Comparison of ENCODE assay signal across 19 cellular contexts in the genomic region with DNA sequence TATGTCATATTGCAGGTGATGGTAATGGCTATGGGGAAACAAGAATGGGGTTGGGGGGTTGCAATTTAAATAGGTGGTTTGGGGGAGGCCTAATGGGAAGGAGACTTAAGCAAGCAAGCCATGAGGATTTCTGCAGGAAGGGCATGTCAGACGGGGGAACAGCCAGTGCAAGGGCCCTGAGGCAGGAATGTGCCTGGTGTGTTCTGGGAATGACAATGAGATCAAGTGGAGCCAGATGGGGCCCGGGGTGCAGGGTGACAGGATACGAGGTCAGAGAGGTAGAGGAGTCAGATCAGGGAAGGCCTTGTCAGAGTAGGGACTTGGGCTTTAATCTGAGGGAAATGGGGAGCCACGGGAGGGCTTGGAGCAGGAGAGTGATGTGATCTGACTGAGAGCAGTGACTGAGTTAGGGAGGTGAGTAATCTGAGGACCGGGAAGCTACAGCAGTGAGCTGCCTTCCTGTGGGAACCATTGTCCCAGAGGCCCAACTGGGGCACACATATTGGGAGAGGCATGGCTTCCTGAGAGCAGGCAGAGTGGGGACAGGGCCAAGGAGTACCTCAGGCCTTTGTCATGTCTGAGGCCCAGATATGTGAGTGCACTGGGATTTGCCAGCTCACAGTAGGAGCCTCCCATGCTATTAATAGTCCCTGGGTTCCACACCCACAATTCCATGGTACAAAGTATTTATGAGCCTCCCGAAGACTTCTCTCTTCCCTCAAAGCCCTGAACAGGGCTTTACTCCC.
DNase-seq lines count a peak whose midpoint lies in the region; ATAC-seq and TF ChIP-seq lines count a peak whose summit lies in the region.
"Had no signal": no experiment of that assay in that cellular context is flagged by ENCODE, and none has a peak within 500 bp of the region (broad histone marks: within the 10 kb centered on the region; RNA-seq: fewer than 3 reads in every experiment).

No MANE protein-coding gene starts in this region.

- H3K36me3 Mint-ChIP-seq in nephron progenitor cell (ENCODE audit: low read depth): no peaks in the 10 kb centered on the region
- H3K36me3 Mint-ChIP-seq: naive B cell had no signal

- intact Hi-C loops in posterior vena cava (cut with DNase I): no loop called here

- H3K27ac Mint-ChIP-seq in nephron progenitor cell: no peak overlapping the region
- H3K27ac Mint-ChIP-seq: naive B cell had no signal

- ATAC-seq in GM21737 (IDR thresholded peaks at IDR 0.05; ENCODE audit: unreplicated experiment): no peak

- no peak for TF ChIP-seq CTCF in fibroblast of pulmonary artery (IDR thresholded peaks at IDR 0.05; ENCODE audit: low read length, missing control alignments)
- TF ChIP-seq CTCF in nephron progenitor cell (IDR thresholded peaks at IDR 0.05): no peak

- no peak overlapping the region for H3K4me3 Mint-ChIP-seq in nephron progenitor cell

- H3K4me3 ChIP-seq in fibroblast of pulmonary artery (replicated peaks; ENCODE audit: low read depth, low read length): no peak overlapping the region
- H3K4me3 ChIP-seq: BLaER1, coronary artery, SJSA1 had no signal

- peak; percentile 80 for DNase-seq in EH (ENCODE audit: low read depth)
- peak; percentile 20 for DNase-seq in SW480 (ENCODE audit: low spot score)
- DNase-seq in fibroblast of pulmonary artery (ENCODE audit: low read depth): peak; percentile 26
- peak; percentile 38 for DNase-seq in posterior vena cava (ENCODE audit: low spot score)
- no peak for DNase-seq in NCI-H128 (lab: John Stamatoyannopoulos, UW; ENCODE audit: unreplicated experiment)
- no peak for DNase-seq in nephron progenitor cell
- no peak for DNase-seq in GM19240 (ENCODE audit: insufficient read length, low spot score)
- DNase-seq: activated CD4-positive, alpha-beta T cell treated with anti-CD3 and anti-CD28 coated beads, Interleukin-2, amount 50 U/mL, for 1 hour; activated T-cell treated with anti-CD3 and anti-CD28 coated beads, Interleukin-2, amount 50 U/mL, for 48 hours; DMS 273 treated with DMSO at 0.1 percent for 48 hours; erythroblast; naive B cell; NCI-H187 treated with DMSO at 0.1 percent for 48 hours; NCI-H510A; T1000 had no signal

- H3K4me1 Mint-ChIP-seq in nephron progenitor cell: peaks cover 28% of the 10 kb centered on the region

- peaks cover 52% of the 10 kb centered on the region for H3K9me3 Mint-ChIP-seq in nephron progenitor cell

- H3K27me3 Mint-ChIP-seq in nephron progenitor cell (ENCODE audit: low read depth, poor library complexity): peaks cover 56% of the 10 kb centered on the region

Comparison
In these comparisons a context has a peak if more than half of its experiments do, and no peak if none do; other contexts are left out.
1. DNase-seq: peak in EH (single experiment), SW480 (single experiment), fibroblast of pulmonary artery (single experiment) and posterior vena cava (single experiment); none in NCI-H128 (single experiment), nephron progenitor cell (single experiment) and GM19240 (single experiment).